In genomic region chr19:35957411-35957810, GRCh38 we compare ENCODE assay signal across 6 cellular contexts. TPM values are rescaled to one million over a fixed set of nuclear protein-coding genes. Genes with fewer than 3 reads are reported as not detected.
"Had no signal": no experiment of that assay in that cellular context is flagged by ENCODE, and none has a peak within 500 bp of the region (broad histone marks: within the 10 kb centered on the region; RNA-seq: fewer than 3 reads in every experiment).

No MANE protein-coding gene starts in this region.

RNA-seq across cellular contexts. Expression of gene TYROBP, which starts 49.3 kb away (rescaled TPM):
- total RNA-seq: HT-29, IMR-90, PC-9, RPMI7951, SJCRH30 had no signal
- polyA plus RNA-seq: IMR-90 had no signal

RNA-seq across cellular contexts. Expression of gene SYNE4, which starts 51.2 kb away (rescaled TPM):
- total RNA-seq: IMR-90, RPMI7951 had no signal

RNA-seq across cellular contexts. Expression of gene HCST, which starts 55.1 kb away (rescaled TPM):
- total RNA-seq: HT-29, IMR-90, NCI-H460, SJCRH30 had no signal
